16 cellular contexts compared by ENCODE assay signal in the genomic region with DNA sequence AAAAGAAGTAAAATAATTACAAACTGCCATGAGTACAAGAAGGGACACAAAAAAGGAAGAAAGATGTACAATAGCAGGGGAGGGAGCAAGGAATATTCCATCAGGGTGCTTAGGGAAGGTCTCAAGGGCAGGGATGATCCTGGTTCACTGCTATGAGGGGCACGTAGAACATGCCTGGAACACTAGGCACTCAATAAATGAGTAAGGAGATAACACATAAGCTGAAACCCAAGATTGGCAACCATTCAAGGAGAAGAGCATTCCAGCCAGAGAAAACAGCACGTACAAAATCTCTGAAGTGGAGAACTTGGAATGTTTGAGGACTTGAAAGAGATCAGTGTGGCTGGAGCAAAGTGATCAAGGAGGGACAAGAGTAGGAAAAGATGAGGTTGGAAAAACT.
A peak's percentile ranks its signal among the peaks of the same experiment; 100 is the strongest.
DNase-seq lines count a peak whose midpoint lies in the region; ATAC-seq and TF ChIP-seq lines count a peak whose summit lies in the region.
"Had no signal": no experiment of that assay in that cellular context is flagged by ENCODE, and none has a peak within 500 bp of the region (broad histone marks: within the 10 kb centered on the region; RNA-seq: fewer than 3 reads in every experiment).

No MANE protein-coding gene starts in this region.

- H3K27me3 ChIP-seq in testis, result no peaks in the 10 kb centered on the region
- H3K27me3 ChIP-seq: heart right ventricle had no signal

- TF ChIP-seq CTCF in HFFc6 (IDR thresholded peaks at IDR 0.05) (no peak), testis (IDR thresholded peaks at IDR 0.05) (no peak)

- TF ChIP-seq POLR2A in testis (IDR thresholded peaks at IDR 0.05), result no peak

- peaks cover 6% of the 10 kb centered on the region; the same call in 1 of the 2 replicates for H3K27me3 Mint-ChIP-seq in HFFc6 (ENCODE audit: insufficient read depth)

- WGBS in testis, 2 donors, result 30 to 37% methylated on average over 2 of the region's 2 CpGs

- H3K4me3 ChIP-seq in testis, result no peak overlapping the region
- H3K4me3 ChIP-seq: heart right ventricle, skin epidermis had no signal

- H3K9me3 ChIP-seq in testis, result no peaks in the 10 kb centered on the region

- peak overlapping the region; percentile 22 to 32 for H3K27ac ChIP-seq in testis
- H3K27ac ChIP-seq: skin epidermis had no signal

- ATAC-seq in GM18517 (IDR thresholded peaks at IDR 0.05; ENCODE audit: unreplicated experiment), result no peak
- ATAC-seq: HCT116, Panc1 had no signal

- H3K9me3 Mint-ChIP-seq in HFFc6, result peaks cover 5% of the 10 kb centered on the region; the same call in 1 of the 2 replicates

- intact Hi-C loops in testis (cut with DNase I; ENCODE audit: low total_unique reads), result no loop called here

- no peaks in the 10 kb centered on the region for H3K36me3 Mint-ChIP-seq in HFFc6 (ENCODE audit: low read depth)

- peak overlapping the region; percentile 25; the same call in 1 of the 2 replicates for H3K27ac Mint-ChIP-seq in HFFc6
- H3K27ac Mint-ChIP-seq: activated T-helper 1 cell treated with anti-CD3 and anti-CD28 coated beads, Interleukin-12 subunit alpha, Interleukin-12 subunit beta, Interleukin-2, Interleukin-4 antibody, amounts not matched to agents 30 ng/mL and 10 ng/mL and 1 ng/mL, durations not matched to agents 14 hours and 24 hours and 36 hours had no signal

- DNase-seq in HFFc6 (peak; percentile 58), amniotic epithelial cell (ENCODE audit: low read depth) (peak; percentile 92), glomerular visceral epithelial cell (ENCODE audit: extremely low spot score) (peak; percentile 27), testis (peak; percentile 37), NOMO-1 treated with dmso at 0.1 percent for 144 hours (lab: John Stamatoyannopoulos, UW; ENCODE audit: unreplicated experiment) (no peak), islet precursor cell (no peak)
- DNase-seq: heart right ventricle; left cardiac atrium; MV-4-11; stimulated activated CD4-positive, alpha-beta T cell treated with anti-CD3 and anti-CD28 coated beads, Interleukin-4, amount 100 ng/mL, for 4 hours; SW 1271 had no signal

- no peaks in the 10 kb centered on the region for H3K36me3 ChIP-seq in testis (ENCODE audit: low read depth, missing control alignments)
- H3K36me3 ChIP-seq: heart right ventricle had no signal

- H3K4me1 Mint-ChIP-seq in HFFc6 (ENCODE audit: low read depth), result peaks cover 12% of the 10 kb centered on the region

- peak overlapping the region; percentile 6; the same call in 1 of the 2 replicates for H3K4me3 Mint-ChIP-seq in HFFc6
- H3K4me3 Mint-ChIP-seq: activated T-helper 1 cell treated with anti-CD3 and anti-CD28 coated beads, Interleukin-12 subunit alpha, Interleukin-12 subunit beta, Interleukin-2, Interleukin-4 antibody, amounts not matched to agents 30 ng/mL and 10 ng/mL and 1 ng/mL, durations not matched to agents 14 hours and 24 hours and 36 hours had no signal

- H3K4me1 ChIP-seq in testis, result peaks cover 3% of the 10 kb centered on the region

Comparison
In these comparisons a context has a peak if more than half of its experiments do, and no peak if none do; other contexts are left out.
1. DNase-seq: peak in HFFc6 (single experiment), amniotic epithelial cell (single experiment), glomerular visceral epithelial cell (single experiment) and testis (single experiment); none in NOMO-1 treated with dmso at 0.1 percent for 144 hours (single experiment) and islet precursor cell (single experiment).